In genomic region chr3:126475411-126476114, GRCh38 we compare ENCODE assay signal across 8 cellular contexts. TPM values are rescaled to one million over a fixed set of nuclear protein-coding genes. Genes with fewer than 3 reads are reported as not detected.
DNase-seq lines count a peak whose midpoint lies in the region; ATAC-seq and TF ChIP-seq lines count a peak whose summit lies in the region.

TSS of gene ZXDC (minus strand) at chr3:126475891. CDS start at chr3:126475865, 26 bp downstream.

- H3K79me2 ChIP-seq in OCI-LY1 (ENCODE audit: insufficient read depth, low read length): peaks cover 14% of the 10 kb centered on the region; the same call in 1 of the 2 replicates

- H2AFZ ChIP-seq in OCI-LY1 (ENCODE audit: low read length): peak within 1 kb of the TSS; percentile 99

- H3K27ac Mint-ChIP-seq in endothelial cell (ENCODE audit: unreplicated experiment): peak within 1 kb of the TSS; percentile 84

- H3F3A ChIP-seq in OCI-LY1 (ENCODE audit: insufficient read depth, low read length): no peaks in the 10 kb centered on the region

- H3K27ac ChIP-seq in HUES64 (ENCODE audit: low read depth, low read length): peak within 1 kb of the TSS; percentile 89; the same call in 1 of the 2 replicates
- no peak within 1 kb of the TSS for H3K27ac ChIP-seq in OCI-LY1 (ENCODE audit: low read depth, low read length, poor library complexity, severe bottlenecking)

- peaks cover 15% of the 10 kb centered on the region for H3K27me3 Mint-ChIP-seq in endothelial cell (ENCODE audit: unreplicated experiment)

- peak; percentile 99 for DNase-seq in DMS 273 (lab: John Stamatoyannopoulos, UW; ENCODE audit: unreplicated experiment)
- DNase-seq in activated CD8-positive, alpha-beta memory T cell treated with anti-CD3 and anti-CD28 coated beads, Interleukin-2, amount 50 U/mL, for 48 hours: peak; percentile 97
- peak; percentile 94 for DNase-seq in endothelial cell (ENCODE audit: low spot score)
- DNase-seq in middle frontal gyrus (ENCODE audit: extremely low spot score, low spot score): peak; percentile 83
- peak; percentile 85 to 90 for DNase-seq in stimulated activated CD8-positive, alpha-beta memory T cell treated with anti-CD3 and anti-CD28 coated beads, Interleukin-2, amount 100 ng/mL, for 1 hour (ENCODE audit: low read depth in 2 of 2)

- no peaks in the 10 kb centered on the region for H3K9me3 Mint-ChIP-seq in endothelial cell (ENCODE audit: unreplicated experiment)

- H3K9me2 ChIP-seq in OCI-LY1 (ENCODE audit: low read depth, low read length): no peaks in the 10 kb centered on the region

- peaks cover 31% of the 10 kb centered on the region for H3K4me1 Mint-ChIP-seq in endothelial cell (ENCODE audit: unreplicated experiment)

- H4K20me1 ChIP-seq in OCI-LY1 (ENCODE audit: insufficient read depth, low read length): no peaks in the 10 kb centered on the region

- ATAC-seq in GM21447 (IDR thresholded peaks at IDR 0.05; ENCODE audit: unreplicated experiment): peak; percentile 66

- H3K36me3 ChIP-seq in HUES64 (ENCODE audit: insufficient read depth, low read length) (peaks cover 15% of the 10 kb centered on the region), OCI-LY1 (ENCODE audit: insufficient read depth, low read length) (peaks cover 19% of the 10 kb centered on the region)

- H3K4me3 ChIP-seq in HUES64 (ENCODE audit: low read length): peak within 1 kb of the TSS; percentile 87
- H3K4me3 ChIP-seq in OCI-LY1 (ENCODE audit: low read depth, low read length, poor library complexity, severe bottlenecking): peak within 1 kb of the TSS; percentile 76

- H3K4me3 Mint-ChIP-seq in endothelial cell (ENCODE audit: unreplicated experiment): peak within 1 kb of the TSS; percentile 94

- H3K4me2 ChIP-seq in OCI-LY1 (ENCODE audit: low read length): peak within 1 kb of the TSS; percentile 95

- TF ChIP-seq CTCF in OCI-LY1 (IDR thresholded peaks at IDR 0.05; ENCODE audit: low read length) (peak; percentile 32), endothelial cell (IDR thresholded peaks at IDR 0.05; ENCODE audit: unreplicated experiment) (peak; percentile 9)

- H3K27me3 ChIP-seq in HUES64 (ENCODE audit: insufficient read depth, low read length) (no peaks in the 10 kb centered on the region), OCI-LY1 (ENCODE audit: insufficient read depth, low read length) (no peaks in the 10 kb centered on the region)

- H3K9ac ChIP-seq in HUES64 (ENCODE audit: low read depth, low read length): peak within 1 kb of the TSS; percentile 92
- H3K9ac ChIP-seq in OCI-LY1 (ENCODE audit: low read length): peak within 1 kb of the TSS; percentile 73

- WGBS in HUES64: under 1% methylated on average over 113 of the region's 113 CpGs

- peaks cover 21% of the 10 kb centered on the region for H3K4me1 ChIP-seq in HUES64 (ENCODE audit: insufficient read depth, low read length)
- H3K4me1 ChIP-seq in OCI-LY1 (ENCODE audit: insufficient read depth, low read length, severe bottlenecking): peaks cover 36% of the 10 kb centered on the region

- peaks cover 19% of the 10 kb centered on the region for H3K36me3 Mint-ChIP-seq in endothelial cell (ENCODE audit: low read depth, unreplicated experiment)

- H3K9me3 ChIP-seq in HUES64 (ENCODE audit: insufficient read depth, low read depth, low read length) (no peaks in the 10 kb centered on the region), OCI-LY1 (ENCODE audit: low read length) (no peaks in the 10 kb centered on the region)

RNA-seq across cellular contexts. Expression of gene ZXDC, which starts in this region (rescaled TPM):
- polyA plus RNA-seq in HUES64 (2013, experiment 1 of 2): 13.1 TPM
- polyA plus RNA-seq in HUES64 (2013, experiment 2 of 2): 13.1 TPM
- 25.4 TPM for total RNA-seq in endothelial cell (ENCODE audit: unreplicated experiment)
